ENCODE assay signal across 7 cellular contexts in the genomic region with DNA sequence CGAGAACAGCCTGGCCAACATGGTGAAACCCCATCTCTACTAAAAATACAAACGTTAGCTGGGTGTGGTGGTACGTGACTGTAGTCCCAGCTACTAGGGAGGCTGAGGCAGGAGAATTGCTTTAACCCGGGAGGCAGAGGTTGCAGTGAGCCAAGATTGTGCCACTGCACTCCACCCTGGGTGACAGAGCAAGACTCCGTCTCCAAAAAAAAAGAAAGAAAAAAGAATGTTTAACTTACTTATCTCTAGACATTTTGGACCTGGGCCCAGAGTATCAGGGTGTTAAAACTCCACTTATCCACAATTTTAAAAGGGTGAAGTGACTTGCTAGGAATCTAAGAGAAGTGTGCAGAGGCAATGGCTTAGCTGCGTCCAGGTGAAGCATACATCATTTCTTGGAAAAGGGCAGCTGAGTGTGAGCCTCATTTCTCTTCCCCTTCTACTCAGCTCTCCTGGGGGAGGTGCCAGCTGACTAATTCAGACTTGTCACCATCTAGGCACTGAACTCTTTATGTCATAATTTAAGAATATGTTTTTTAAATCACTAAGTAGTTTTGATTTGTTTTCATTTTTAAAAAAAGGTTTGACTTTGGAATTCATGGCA. TPM values are rescaled to one million over a fixed set of nuclear protein-coding genes. Genes with fewer than 3 reads are reported as not detected.
"Had no signal": no experiment of that assay in that cellular context is flagged by ENCODE, and none has a peak within 500 bp of the region (broad histone marks: within the 10 kb centered on the region; RNA-seq: fewer than 3 reads in every experiment).

No MANE protein-coding gene starts in this region.

RNA-seq across cellular contexts. Expression of a gene that starts 42.8 kb away (rescaled TPM):
- total RNA-seq: activated CD4-positive, alpha-beta memory T cell treated with anti-CD3 and anti-CD28 coated beads, Interleukin-2, amount 10 ng/mL, durations not matched to agents 7 days and 5 days; activated naive CD8-positive, alpha-beta T cell treated with anti-CD3 and anti-CD28 coated beads for 36 hours; activated T-cell treated with anti-CD3 and anti-CD28 coated beads, Interleukin-2, amount 50 U/mL, for 72 hours; activated T-helper 17 cell treated with anti-CD3 and anti-CD28 coated beads, Interleukin-2, amount 50 U/mL, for 72 hours; SJCRH30; T-helper 1 cell treated with Interleukin-12 subunit alpha and Interleukin-12 subunit beta and Interleukin-4 antibody, amounts not matched to agents 30 ng/mL and 1 ng/mL, for 36 hours; T-helper 2 cell treated with Interferon-gamma antibody and Interleukin-4, amounts not matched to agents 100 ng/mL and 5 ng/mL, for 36 hours had no signal
